In the genomic region with DNA sequence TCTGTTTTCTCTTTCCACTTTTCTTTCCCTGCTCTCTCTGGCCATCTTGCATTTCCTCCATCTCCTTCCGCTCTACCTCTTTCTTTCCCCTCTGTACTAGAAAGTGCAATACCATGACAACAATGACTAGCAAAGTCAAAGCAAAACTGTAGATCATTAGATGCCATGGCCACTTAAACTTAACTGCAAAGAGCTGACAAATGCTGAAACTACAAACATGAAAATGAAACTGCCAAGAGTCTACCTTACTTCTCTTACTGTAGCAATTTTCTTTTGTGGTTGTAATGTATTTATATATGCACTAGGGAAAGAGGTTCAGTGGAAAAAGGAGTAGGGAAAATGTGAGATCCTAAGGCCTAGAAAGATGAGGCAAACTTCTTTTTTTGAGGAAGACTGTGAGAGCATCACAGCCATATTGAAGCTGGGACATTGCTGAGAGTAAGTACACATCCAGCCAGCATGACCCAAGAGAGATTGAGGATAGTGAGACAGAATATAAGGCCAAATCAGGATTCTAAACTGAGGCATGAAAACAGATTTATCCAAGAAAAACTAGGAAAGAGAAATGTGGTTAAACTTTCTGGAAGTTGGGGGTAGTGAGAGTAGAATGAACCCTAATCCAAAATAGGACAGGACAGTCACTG, we compare ENCODE assay signal across 15 cellular contexts.
DNase-seq lines count a peak whose midpoint lies in the region; ATAC-seq, FAIRE-seq and TF ChIP-seq lines count a peak whose summit lies in the region.
"Had no signal": no experiment of that assay in that cellular context is flagged by ENCODE, and none has a peak within 500 bp of the region (broad histone marks: within the 10 kb centered on the region; RNA-seq: fewer than 3 reads in every experiment).

No MANE protein-coding gene starts in this region.

- H3K36me3 ChIP-seq in thyroid gland, result no peaks in the 10 kb centered on the region
- H3K36me3 ChIP-seq in upper lobe of left lung, result no peaks in the 10 kb centered on the region
- H3K36me3 ChIP-seq: colonic mucosa had no signal

- intact Hi-C loops in thyroid gland (cut with DNase I), result no loop called here

- no peaks in the 10 kb centered on the region for H3K4me1 ChIP-seq in thyroid gland
- no peaks in the 10 kb centered on the region for H3K4me1 ChIP-seq in upper lobe of left lung
- H3K4me1 ChIP-seq: colonic mucosa had no signal

- no peaks in the 10 kb centered on the region for H3K27me3 ChIP-seq in thyroid gland
- no peaks in the 10 kb centered on the region for H3K27me3 ChIP-seq in upper lobe of left lung
- H3K27me3 ChIP-seq: colonic mucosa had no signal

- TF ChIP-seq POLR2A in thyroid gland (IDR thresholded peaks at IDR 0.05) (no peak), upper lobe of left lung (IDR thresholded peaks at IDR 0.05) (no peak)

- peak; percentile 98 for ATAC-seq in GM19463 (IDR thresholded peaks at IDR 0.05; ENCODE audit: unreplicated experiment)
- ATAC-seq in HG02870 (IDR thresholded peaks at IDR 0.05; ENCODE audit: unreplicated experiment), result peak; percentile 100
- peak; percentile 99 for ATAC-seq in HG03469 (IDR thresholded peaks at IDR 0.05; ENCODE audit: unreplicated experiment)
- ATAC-seq in upper lobe of left lung (ENCODE audit: low FRiP score in 2 of 2), result no peak

- DNase-seq in GM18507 (ENCODE audit: extremely low spot score, insufficient read length, low read depth), result peak; percentile 18
- DNase-seq in NCI-H2107 (lab: John Stamatoyannopoulos, UW), result no peak
- DNase-seq in thyroid gland, result no peak
- DNase-seq in coronary artery (ENCODE audit: low spot score), result no peak
- DNase-seq in upper lobe of left lung, result no peak
- DNase-seq: activated CD4-positive, alpha-beta T cell treated with anti-CD3 and anti-CD28 coated beads, Interleukin-2, amount 50 U/mL, for 4 hours; C1 segment of cervical spinal cord; colonic mucosa; kidney glomerular epithelial cell; NCI-H1694; SW 1271 had no signal

- no peak for TF ChIP-seq CTCF in thyroid gland (IDR thresholded peaks at IDR 0.05)
- no peak for TF ChIP-seq CTCF in coronary artery (IDR thresholded peaks at IDR 0.05)
- TF ChIP-seq CTCF in upper lobe of left lung (IDR thresholded peaks at IDR 0.05), result no peak

- TF ChIP-seq EP300 in upper lobe of left lung (IDR thresholded peaks at IDR 0.05), result no peak

- 82 to 86% methylated on average over 1 of the region's 1 CpG for WGBS in thyroid gland, 2 donors
- WGBS in upper lobe of left lung, 2 donors, result 90 to 100% methylated on average over 1 of the region's 1 CpG

- FAIRE-seq in GM18507 (lab: Jason Lieb, UNC), result peak; percentile 98

- H3K27ac ChIP-seq in thyroid gland, result no peak overlapping the region
- no peak overlapping the region for H3K27ac ChIP-seq in coronary artery
- no peak overlapping the region for H3K27ac ChIP-seq in upper lobe of left lung
- H3K27ac ChIP-seq: colonic mucosa had no signal

- H3K4me3 ChIP-seq in thyroid gland (replicated peaks in 1 of 3), result no peak overlapping the region
- H3K4me3 ChIP-seq in coronary artery, result no peak overlapping the region
- no peak overlapping the region for H3K4me3 ChIP-seq in upper lobe of left lung
- H3K4me3 ChIP-seq: colonic mucosa, smooth muscle cell had no signal

- H3K9me3 ChIP-seq in thyroid gland (no peaks in the 10 kb centered on the region), upper lobe of left lung (no peaks in the 10 kb centered on the region)
- H3K9me3 ChIP-seq: colonic mucosa had no signal

Comparison
In these comparisons a context has a peak if more than half of its experiments do, and no peak if none do; other contexts are left out.
1. ATAC-seq: peak in GM19463 (single experiment), HG02870 (single experiment) and HG03469 (single experiment); none in upper lobe of left lung (0 of 2).